ENCODE assay signal across 16 cellular contexts in the genomic region with DNA sequence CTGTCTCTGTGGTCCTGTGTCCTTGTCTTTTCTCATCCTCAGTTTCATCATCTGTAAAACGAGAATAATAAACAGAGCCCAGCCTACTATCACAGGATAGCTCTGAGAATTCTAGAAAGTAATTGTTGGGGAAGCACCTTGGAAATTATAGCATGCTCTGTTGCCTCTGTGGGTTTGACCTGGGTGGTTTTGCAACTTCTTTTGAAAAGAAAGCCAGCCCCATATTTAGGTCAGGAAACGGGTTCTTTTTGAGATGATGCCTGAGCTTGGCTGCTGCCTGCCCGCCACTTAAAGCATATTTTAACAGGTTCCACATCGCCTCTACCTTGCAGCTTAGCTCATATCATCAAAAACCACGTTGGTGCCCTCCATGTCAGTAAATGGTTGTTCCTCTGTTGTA.
DNase-seq lines count a peak whose midpoint lies in the region; ATAC-seq lines count a peak whose summit lies in the region.
"Had no signal": no experiment of that assay in that cellular context is flagged by ENCODE, and none has a peak within 500 bp of the region (broad histone marks: within the 10 kb centered on the region; RNA-seq: fewer than 3 reads in every experiment).

No MANE protein-coding gene starts in this region.

- no peaks in the 10 kb centered on the region for H3K36me3 Mint-ChIP-seq in central memory CD8-positive, alpha-beta T cell (ENCODE audit: insufficient read depth)

- peaks cover 6% of the 10 kb centered on the region for H3K4me1 Mint-ChIP-seq in central memory CD8-positive, alpha-beta T cell

- no peak for DNase-seq in central memory CD8-positive, alpha-beta T cell (ENCODE audit: low spot score in 2 of 2)
- DNase-seq in stimulated activated naive CD4-positive, alpha-beta T cell treated with Interleukin-2 at 50 U/mL for 16 hours (lab: John Stamatoyannopoulos, UW) = no peak
- no peak for DNase-seq in NCI-H510A (lab: John Stamatoyannopoulos, UW)
- DNase-seq in inferior parietal cortex (ENCODE audit: extremely low spot score) = no peak
- DNase-seq in NCI-H1048 (lab: John Stamatoyannopoulos, UW) = no peak
- DNase-seq: activated CD4-positive, alpha-beta T cell treated with anti-CD3 and anti-CD28 coated beads, Interleukin-2, amount 10 ng/mL, durations not matched to agents 7 days and 5 days; gastrocnemius medialis; GM23248; NCI-H1436 treated with DMSO at 0.1 percent for 48 hours; NCI-H510A treated with DMSO at 0.1 percent for 48 hours; Peyer's patch; posterior cingulate gyrus; stimulated activated CD4-positive, alpha-beta T cell treated with anti-CD3 and anti-CD28 coated beads, Interleukin-15, amount 100 ng/mL, for 24 hours had no signal

- no peak overlapping the region for H3K4me3 Mint-ChIP-seq in central memory CD8-positive, alpha-beta T cell
- H3K4me3 Mint-ChIP-seq: activated CD4-positive, alpha-beta T cell treated with anti-CD3 and anti-CD28 coated beads, Interleukin-2, amount 10 ng/mL, durations not matched to agents 7 days and 5 days had no signal

- H3K27me3 Mint-ChIP-seq in central memory CD8-positive, alpha-beta T cell = peaks cover 54% of the 10 kb centered on the region

- ATAC-seq in GM18502 (IDR thresholded peaks at IDR 0.05; ENCODE audit: poor library complexity, unreplicated experiment) (peak; percentile 89), GM21381 (IDR thresholded peaks at IDR 0.05; ENCODE audit: unreplicated experiment) (peak; percentile 68), HG03103 (IDR thresholded peaks at IDR 0.05; ENCODE audit: low read depth, unreplicated experiment) (peak; percentile 43)
- peak; percentile 46 for ATAC-seq in central memory CD8-positive, alpha-beta T cell (replicated peaks; ENCODE audit: extremely low read depth, poor library complexity, severe bottlenecking)
- ATAC-seq: gastrocnemius medialis had no signal

- no peak overlapping the region for H3K27ac Mint-ChIP-seq in central memory CD8-positive, alpha-beta T cell (ENCODE audit: low read depth)
- H3K27ac Mint-ChIP-seq: activated CD4-positive, alpha-beta T cell treated with anti-CD3 and anti-CD28 coated beads, Interleukin-2, amount 10 ng/mL, durations not matched to agents 7 days and 5 days had no signal

- H3K9me3 Mint-ChIP-seq in central memory CD8-positive, alpha-beta T cell = no peaks in the 10 kb centered on the region
- H3K9me3 Mint-ChIP-seq: activated CD4-positive, alpha-beta T cell treated with anti-CD3 and anti-CD28 coated beads, Interleukin-2, amount 10 ng/mL, durations not matched to agents 7 days and 5 days had no signal
